In genomic region chrX:19885732-19886131, GRCh38 we compare ENCODE assay signal across 12 cellular contexts. TPM values are rescaled to one million over a fixed set of nuclear protein-coding genes. Genes with fewer than 3 reads are reported as not detected.
DNase-seq lines count a peak whose midpoint lies in the region; ATAC-seq, FAIRE-seq and TF ChIP-seq lines count a peak whose summit lies in the region.
"Had no signal": no experiment of that assay in that cellular context is flagged by ENCODE, and none has a peak within 500 bp of the region (broad histone marks: within the 10 kb centered on the region; RNA-seq: fewer than 3 reads in every experiment).

No MANE protein-coding gene starts in this region.

- H2BK15ac ChIP-seq in IMR-90 (ENCODE audit: low read depth, low read length), result no peak overlapping the region

- SMC1A ChIA-PET in GM12878 (lab: Charles Lee; ENCODE audit: uncharacterized antibody, unreplicated experiment), result interaction anchor here (1.1 to 3.6 kb wide), 12 partner anchors 9 to 157 kb away, joined by 3 to 16 read pairs (median 6); no protein-coding TSS in a partner anchor

- POLR2A ChIA-PET in IMR-90 (lab: Charles Lee; ENCODE audit: unreplicated experiment) (no interaction called here), GM12878 (lab: Charles Lee) (interaction anchor here (0.6 to 1.7 kb wide), 7 partner anchors 9 to 118 kb away, joined by 3 to 9 read pairs (median 4); no protein-coding TSS in a partner anchor)

- RAD21 ChIA-PET in GM12878 (lab: Charles Lee; ENCODE audit: unreplicated experiment), result interaction anchor here (0.6 to 3.6 kb wide), 7 partner anchors 10 to 534 kb away, joined by 3 to 14 read pairs (median 7); no protein-coding TSS in a partner anchor

- H3K9ac ChIP-seq in DND-41 (ENCODE audit: low read depth, low read length), result peak overlapping the region; percentile 93
- no peak overlapping the region for H3K9ac ChIP-seq in IMR-90 (ENCODE audit: low read depth, low read length)
- H3K9ac ChIP-seq in GM12878 (ENCODE audit: control insufficient read depth, insufficient read depth, low read length), result peak overlapping the region; percentile 81

- H2AFZ ChIP-seq in DND-41 (ENCODE audit: low read depth, low read length) (no peak overlapping the region), IMR-90 (replicated peaks; ENCODE audit: low read length, poor library complexity) (no peak overlapping the region), GM12878 (ENCODE audit: control insufficient read depth, low read depth, low read length) (no peak overlapping the region), neuron (ENCODE audit: low read depth, low read length) (no peak overlapping the region)

- no peaks in the 10 kb centered on the region for H3K27me3 ChIP-seq in DND-41 (ENCODE audit: insufficient read depth, low read length, poor library complexity)
- no peaks in the 10 kb centered on the region; the same call in 1 of the 2 replicates for H3K27me3 ChIP-seq in IMR-90 (ENCODE audit: control insufficient read depth, insufficient read depth, low read length)
- H3K27me3 ChIP-seq in GM12878 (replicated peaks in 1 of 2; ENCODE audit: control insufficient read depth in 2 of 2, insufficient read depth in 2 of 2, low read length in 1 of 2), result no peaks in the 10 kb centered on the region
- no peaks in the 10 kb centered on the region for H3K27me3 ChIP-seq in neuron (ENCODE audit: insufficient read depth, low read length)

- H4K5ac ChIP-seq in IMR-90 (ENCODE audit: low read depth, low read length), result no peak overlapping the region

- TF ChIP-seq EP300 in GM12878 (IDR thresholded peaks at IDR 0.05; ENCODE audit: borderline replicate concordance in 1 of 2, control insufficient read depth in 1 of 2, low read depth in 2 of 2, low read length in 2 of 2), result 0 out of 4 replicates have a peak, but pooled peaks of 1 of the 2 experiments have one; percentile 8

- DNase-seq in DND-41, result no peak
- DNase-seq in IMR-90, result no peak
- DNase-seq in GM12878 (ENCODE audit: low read depth, low spot score), result no peak
- DNase-seq in EL, result no peak
- DNase-seq in AG20443 (ENCODE audit: low spot score), result no peak
- DNase-seq: HCEC 1CT, head of caudate nucleus, NCI-H524 treated with DMSO at 0.1 percent for 48 hours had no signal

- TF ChIP-seq RAD21 in IMR-90 (IDR thresholded peaks at IDR 0.05; ENCODE audit: low read length), result no peak
- TF ChIP-seq RAD21 in GM12878 (IDR thresholded peaks at IDR 0.05; ENCODE audit: insufficient read depth, low read depth, low read length), result no peak

- no peak for TF ChIP-seq CTCF in DND-41 (IDR thresholded peaks at IDR 0.05; ENCODE audit: borderline replicate concordance, extremely low read depth, low read length, poor library complexity, severe bottlenecking)
- TF ChIP-seq CTCF in IMR-90 (conservative IDR thresholded peaks at IDR 0.05; ENCODE audit: low read depth, low read length), result no peak
- no peak for TF ChIP-seq CTCF in GM12878 (IDR thresholded peaks at IDR 0.05 in 2 of 3, conservative IDR thresholded peaks at IDR 0.05 in 1 of 3; ENCODE audit: control insufficient read depth in 2 of 3, extremely low read depth in 1 of 3, insufficient read depth in 1 of 3, low read depth in 3 of 3, low read length in 3 of 3)

- TF ChIP-seq POLR2A in IMR-90 (IDR thresholded peaks at IDR 0.05; ENCODE audit: low read depth, low read length) (no peak), GM12878 (IDR thresholded peaks at IDR 0.05; ENCODE audit: low read depth, low read length) (no peak)

- H3K4me1 ChIP-seq in DND-41 (ENCODE audit: insufficient read depth, low read length), result peaks cover 66% of the 10 kb centered on the region
- peaks cover 5% of the 10 kb centered on the region; the same call in 1 of the 2 replicates for H3K4me1 ChIP-seq in IMR-90 (ENCODE audit: control insufficient read depth, insufficient read depth, low read length)
- H3K4me1 ChIP-seq in GM12878 (ENCODE audit: control insufficient read depth, insufficient read depth, low read length), result peaks cover 13% of the 10 kb centered on the region; the same call in 1 of the 2 replicates
- H3K4me1 ChIP-seq in neuron (ENCODE audit: insufficient read depth, low read length), result no peaks in the 10 kb centered on the region

- H3K27ac ChIP-seq in DND-41 (ENCODE audit: low read length) (peak overlapping the region; percentile 75), IMR-90 (ENCODE audit: insufficient read depth, low read length) (no peak overlapping the region), GM12878 (ENCODE audit: control insufficient read depth, insufficient read depth) (peak overlapping the region; percentile 81)
- H3K27ac ChIP-seq: VCaP had no signal

- BruUV-seq in IMR-90 (replicated peaks; lab: Mats Ljungman, UMichigan) (no TSS peak), GM12878 (replicated peaks; lab: Mats Ljungman, UMichigan) (TSS peak; percentile 43)

- H3K4me2 ChIP-seq in DND-41 (ENCODE audit: insufficient read depth, low read length) (peak overlapping the region; percentile 84), IMR-90 (ENCODE audit: low read depth, low read length) (peak overlapping the region; percentile 31; the same call in 1 of the 2 replicates), GM12878 (ENCODE audit: control insufficient read depth, insufficient read depth) (peak overlapping the region; percentile 39; the same call in 1 of the 2 replicates)

- no peak overlapping the region for H2BK20ac ChIP-seq in IMR-90 (ENCODE audit: low read depth, low read length)

- H4K8ac ChIP-seq in IMR-90 (ENCODE audit: low read depth in 2 of 2, low read length in 2 of 2), result no peak overlapping the region

- H3K56ac ChIP-seq in IMR-90 (ENCODE audit: extremely low read depth, insufficient read depth, low read length), result no peak overlapping the region

- ATAC-seq in DND-41 (ENCODE audit: insufficient read depth, low read depth), result no peak
- ATAC-seq in IMR-90 (ENCODE audit: low read depth), result no peak
- no peak for ATAC-seq in GM12878
- no peak for ATAC-seq in GM21737 (IDR thresholded peaks at IDR 0.05; ENCODE audit: unreplicated experiment)
- ATAC-seq in HG02588 (IDR thresholded peaks at IDR 0.05; ENCODE audit: unreplicated experiment), result no peak

- H4K20me1 ChIP-seq in DND-41 (ENCODE audit: insufficient read depth, low read length), result peaks cover 47% of the 10 kb centered on the region; the same call in 1 of the 2 replicates
- peaks cover 18% of the 10 kb centered on the region; the same call in 1 of the 2 replicates for H4K20me1 ChIP-seq in IMR-90 (ENCODE audit: insufficient read depth, low read length)
- H4K20me1 ChIP-seq in GM12878 (ENCODE audit: control insufficient read depth, insufficient read depth), result peaks cover 2% of the 10 kb centered on the region; the same call in 1 of the 2 replicates

- H3K14ac ChIP-seq in IMR-90 (replicated peaks; ENCODE audit: low read depth, low read length), result no peak overlapping the region

- H3K4me3 ChIP-seq in DND-41 (ENCODE audit: low read depth in 1 of 2, low read length in 2 of 2) (peak overlapping the region; percentile 53 to 60; a peak in 3 of 4 replicates), IMR-90 (ENCODE audit: insufficient read depth, low read depth, low read length) (no peak overlapping the region), GM12878 (peak overlapping the region; percentile 83), neuron (ENCODE audit: low read length) (peak overlapping the region; percentile 49)

- H2AK5ac ChIP-seq in IMR-90 (ENCODE audit: low read depth, low read length), result no peak overlapping the region

- H3K4ac ChIP-seq in IMR-90 (ENCODE audit: low read depth, low read length), result no peak overlapping the region

- FAIRE-seq in GM12878 (lab: Jason Lieb, UNC), result no peak

- WGBS in IMR-90 (ENCODE audit: extremely low coverage in 2 of 2, insufficient read length in 1 of 2), 2 experiments, result no CpG with 5 or more reads among the region's 2 CpGs
- WGBS in GM12878 (ENCODE audit: insufficient coverage, insufficient replicate concordance, low lambda C conversion rate, missing lambda C conversion rate), result 19% methylated on average over 2 of the region's 2 CpGs

- H3K18ac ChIP-seq in IMR-90 (ENCODE audit: low read depth, low read length), result no peak overlapping the region

- dilution Hi-C loops in IMR-90 (cut with HindIII; ENCODE audit: low sequenced_read_pairs, unreplicated experiment), result no loop called here

- no peak overlapping the region for H3K23ac ChIP-seq in IMR-90 (ENCODE audit: low read depth, low read length)

- in situ Hi-C loops in IMR-90 (cut with MboI; ENCODE audit: low sequenced_read_pairs), result loop anchor here (10.0 kb wide), 1 partner anchor 151 kb away; no protein-coding TSS in a partner anchor
- in situ Hi-C loops in GM12878 (cut with MboI), result loop anchor here (25.0 kb wide), 1 partner anchor 523 kb away; no protein-coding TSS in a partner anchor

- H2AK9ac ChIP-seq in IMR-90 (replicated peaks; ENCODE audit: low read depth, low read length, poor library complexity), result no peak overlapping the region

- H4K91ac ChIP-seq in IMR-90 (ENCODE audit: insufficient read depth, low read depth, low read length), result no peak overlapping the region

- H3K79me2 ChIP-seq in DND-41 (ENCODE audit: insufficient read depth, low read length) (peaks cover 65% of the 10 kb centered on the region), GM12878 (ENCODE audit: control insufficient read depth, insufficient read depth, low read length) (peaks cover 66% of the 10 kb centered on the region)

- CTCF ChIA-PET in IMR-90 (lab: Yijun Ruan, JAX), result no interaction called here
- CTCF ChIA-PET in GM12878 (lab: Yijun Ruan, JAX), result interaction anchor here (0.6 to 1.5 kb wide), 5 partner anchors 9 to 145 kb away, joined by 3 to 4 read pairs (median 3); no protein-coding TSS in a partner anchor

- H3K79me1 ChIP-seq in IMR-90 (ENCODE audit: low read depth in 1 of 2, low read length in 2 of 2), result peaks cover 4 to 31% of the 10 kb centered on the region in 2 experiments; a peak in 2 of 4 replicates

- H3K9me3 ChIP-seq in DND-41 (ENCODE audit: insufficient read depth, low read length, severe bottlenecking), result no peaks in the 10 kb centered on the region
- no peaks in the 10 kb centered on the region for H3K9me3 ChIP-seq in IMR-90 (ENCODE audit: control insufficient read depth, insufficient read depth, low read length)
- H3K9me3 ChIP-seq in GM12878 (replicated peaks; ENCODE audit: control insufficient read depth, insufficient read depth, low read length), result no peaks in the 10 kb centered on the region; the same call in 2 of the 3 replicates
- H3K9me3 ChIP-seq in neuron (ENCODE audit: low read length), result no peaks in the 10 kb centered on the region

- H2BK5ac ChIP-seq in IMR-90 (ENCODE audit: low read depth, low read length, poor library complexity, severe bottlenecking), result no peak overlapping the region

- peaks cover 13% of the 10 kb centered on the region for H3K9me1 ChIP-seq in IMR-90 (ENCODE audit: insufficient read depth, low read length)

- intact Hi-C loops in IMR-90 (cut with micrococcal nuclease) (no loop called here), GM12878 (cut with micrococcal nuclease; ENCODE audit: unreplicated experiment) (loop anchor here (5.0 to 10.0 kb wide), 3 partner anchors 182 to 541 kb away; partner anchors contain the start of gene PDHA1)

- H2BK120ac ChIP-seq in IMR-90 (ENCODE audit: low read depth, low read length), result no peak overlapping the region

- H3K36me3 ChIP-seq in DND-41 (ENCODE audit: insufficient read depth, low read length) (peaks cover 22% of the 10 kb centered on the region), IMR-90 (ENCODE audit: control insufficient read depth, insufficient read depth, low read length) (no peaks in the 10 kb centered on the region), GM12878 (ENCODE audit: control insufficient read depth in 2 of 2, insufficient read depth in 2 of 2, low read length in 1 of 2) (0 out of 4 replicates have a peak, but pooled peaks cover 0 to 2% of the 10 kb centered on the region in 2 experiments), neuron (ENCODE audit: insufficient read depth, low read length) (no peaks in the 10 kb centered on the region)

RNA-seq across cellular contexts. Expression of gene SH3KBP1, which starts 1.7 kb away (rescaled TPM):
- total RNA-seq in IMR-90 (2012; rRNA removed), result 20.1 and 26.7 TPM in 2 replicates
- polyA plus RNA-seq in IMR-90 (2012; rRNA removed), result 22.0 and 24.4 TPM in 2 replicates
- polyA plus RNA-seq in IMR-90 (2012; cell fraction: cytosol; rRNA removed), result 9.5 and 11.8 TPM in 2 replicates
- 6.1 and 10.4 TPM in 2 replicates for polyA plus RNA-seq in IMR-90 (2012; cell fraction: nucleus; rRNA removed; ENCODE audit: low replicate concordance)
- 127 and 135 TPM in 2 replicates for total RNA-seq in GM12878 (2013; cell fraction: nucleolus; rRNA removed)
- total RNA-seq in GM12878 (2014; rRNA removed), result 62.9 and 64.1 TPM in 2 replicates
- total RNA-seq in GM12878 (2014; rRNA removed; fragmentation: Illumina TruSeq; extraction: Trizol), result 93.8 and 97.0 TPM in 2 replicates
- 133 and 147 TPM in 2 replicates for total RNA-seq in GM12878 (2021)
- 47.8 TPM for polyA plus RNA-seq in GM12878 (2011; ENCODE audit: low read depth)
- 196 and 229 TPM in 2 replicates for polyA plus RNA-seq in GM12878 (2011; rRNA removed)
- 102 and 107 TPM in 2 replicates for polyA plus RNA-seq in GM12878 (2011; cell fraction: cytosol; rRNA removed)
- polyA plus RNA-seq in GM12878 (2011; cell fraction: nucleus; rRNA removed), result 109 and 117 TPM in 2 replicates
- 97.8 and 124 TPM in 2 replicates for polyA plus RNA-seq in GM12878 (2012)
- 138 and 150 TPM in 2 replicates for polyA plus RNA-seq in GM12878 (2014; fragmentation: Illumina TruSeq; extraction: Trizol)
- polyA plus RNA-seq in GM12878 (2014; fragmentation: Nextera tagmentation; extraction: Ambion mirVana), result 10 to 100 TPM; 19.4 to 29.4 TPM
- polyA plus RNA-seq in GM12878 (2014; rRNA removed), result 77.0 and 88.7 TPM in 2 replicates
- 100 to 1,000 TPM; 202 to 208 TPM for polyA plus RNA-seq in GM12878 (2016; fragmentation: Nextera tagmentation; extraction: Ambion mirVana)
- 189 and 277 TPM in 2 replicates for polyA minus RNA-seq in GM12878 (2011; rRNA and poly(A)+ RNA removed)
- polyA minus RNA-seq in GM12878 (2011; cell fraction: cytosol; rRNA and poly(A)+ RNA removed), result 51.5 and 57.2 TPM in 2 replicates
- 31.6 and 79.4 TPM in 2 replicates for polyA minus RNA-seq in GM12878 (2011; cell fraction: nucleus; rRNA and poly(A)+ RNA removed)

Comparison
In these comparisons a context has a peak if more than half of its experiments do, and no peak if none do; other contexts are left out.
1. H3K4me2 ChIP-seq: peak in every context shown above with its lines; median percentile 84 in DND-41; 39 in GM12878; 31 in IMR-90.